ENCODE assay signal across 16 cellular contexts in genomic region chr4:8599657-8600056, GRCh38. TPM values are rescaled to one million over a fixed set of nuclear protein-coding genes. Genes with fewer than 3 reads are reported as not detected.
A peak's percentile ranks its signal among the peaks of the same experiment; 100 is the strongest.
DNase-seq lines count a peak whose midpoint lies in the region; TF ChIP-seq lines count a peak whose summit lies in the region.
"Had no signal": no experiment of that assay in that cellular context is flagged by ENCODE, and none has a peak within 500 bp of the region (broad histone marks: within the 10 kb centered on the region; RNA-seq: fewer than 3 reads in every experiment).

No MANE protein-coding gene starts in this region.

- no peak overlapping the region for H2AFZ ChIP-seq in hepatocyte

- H3K79me2 ChIP-seq in hepatocyte, result peaks cover 2% of the 10 kb centered on the region

- H3K9me3 ChIP-seq in AG04450 (ENCODE audit: control insufficient read depth, insufficient read depth, low read length) (no peaks in the 10 kb centered on the region; the same call in 1 of the 2 replicates), SJCRH30 (replicated peaks) (no peaks in the 10 kb centered on the region), hepatocyte (ENCODE audit: low read depth) (no peaks in the 10 kb centered on the region)
- H3K9me3 ChIP-seq: Peyer's patch had no signal

- H3K9me2 ChIP-seq in hepatocyte (replicated peaks; ENCODE audit: insufficient read depth), result no peaks in the 10 kb centered on the region

- CTCF ChIA-PET in AG04450 (lab: Charles Lee), result interaction anchor here (2.0 kb wide), 1 partner anchor 8 kb away, joined by 10 read pairs; no protein-coding TSS in a partner anchor

- WGBS in hepatocyte (ENCODE audit: low lambda C conversion rate, missing lambda C conversion rate), result 81% methylated on average over 9 of the region's 9 CpGs

- H3K4me3 ChIP-seq in AG04450 (ENCODE audit: low read depth, low read length), result no peak overlapping the region
- no peak overlapping the region for H3K4me3 ChIP-seq in SJCRH30
- no peak overlapping the region for H3K4me3 ChIP-seq in hepatocyte
- H3K4me3 ChIP-seq: Peyer's patch had no signal

- H3K4me2 ChIP-seq in hepatocyte, result no peak overlapping the region

- POLR2A ChIA-PET in AG04450 (lab: Yijun Ruan, JAX), result interaction anchor here (1.4 kb wide), 1 partner anchor 127 kb away, joined by 3 read pairs; no protein-coding TSS in a partner anchor

- H3K27me3 ChIP-seq in AG04450 (ENCODE audit: control insufficient read depth, insufficient read depth, low read length) (peaks cover 10% of the 10 kb centered on the region), SJCRH30 (no peaks in the 10 kb centered on the region), hepatocyte (no peaks in the 10 kb centered on the region)
- H3K27me3 ChIP-seq: Peyer's patch had no signal

- H4K20me1 ChIP-seq in hepatocyte (ENCODE audit: insufficient read depth, poor library complexity, severe bottlenecking), result peaks cover 5% of the 10 kb centered on the region

- peaks cover 54% of the 10 kb centered on the region for H3K4me1 ChIP-seq in SJCRH30
- H3K4me1 ChIP-seq in hepatocyte (ENCODE audit: insufficient read depth), result peaks cover 8% of the 10 kb centered on the region
- H3K4me1 ChIP-seq: Peyer's patch had no signal

- TF ChIP-seq CTCF in AG04450 (IDR thresholded peaks at IDR 0.05; ENCODE audit: low read depth, low read length) (no peak), hepatocyte (IDR thresholded peaks at IDR 0.05; ENCODE audit: poor library complexity) (no peak)

- peaks cover 50% of the 10 kb centered on the region for H3K36me3 ChIP-seq in SJCRH30
- no peaks in the 10 kb centered on the region for H3K36me3 ChIP-seq in hepatocyte (replicated peaks; ENCODE audit: insufficient read depth, low read depth)
- H3K36me3 ChIP-seq: Peyer's patch had no signal

- H3K27ac ChIP-seq in AG04450 (ENCODE audit: low read depth, low read length) (no peak overlapping the region), SJCRH30 (peak overlapping the region; percentile 93), hepatocyte (no peak overlapping the region)
- H3K27ac ChIP-seq: Peyer's patch had no signal

- DNase-seq in AG04450 (ENCODE audit: low read depth, low spot score), result peak; percentile 30
- DNase-seq in GOT3 (lab: John Stamatoyannopoulos, UW), result peak; percentile 42
- DNase-seq in SJCRH30, result peak; percentile 97 to 98
- peak; percentile 59 for DNase-seq in fibroblast of peridontal ligament (ENCODE audit: extremely low read depth)
- DNase-seq in hepatocyte (ENCODE audit: low spot score), result no peak
- DNase-seq in AML-193 (lab: John Stamatoyannopoulos, UW), result no peak
- no peak for DNase-seq in OCI-M2 (lab: John Stamatoyannopoulos, UW; ENCODE audit: unreplicated experiment)
- DNase-seq in DMS53 treated with DMSO at 0.1 percent for 48 hours (lab: John Stamatoyannopoulos, UW; ENCODE audit: unreplicated experiment), result no peak
- DNase-seq: activated CD8-positive, alpha-beta memory T cell treated with anti-CD3 and anti-CD28 coated beads, Interleukin-2, amount 50 U/mL, for 4 hours; CD4-positive, alpha-beta T cell; effector CD8-positive, alpha-beta T cell; NCI-H2171; Peyer's patch; stimulated activated CD4-positive, alpha-beta T cell treated with anti-CD3 and anti-CD28 coated beads, Interleukin-2, amount 100 ng/mL, for 48 hours; stimulated activated naive CD8-positive, alpha-beta T cell treated with anti-CD3 and anti-CD28 coated beads, Interleukin-15, Interleukin-2, amounts not matched to agents 100 U/mL and 50 U/mL, for 24 hours had no signal

RNA-seq across cellular contexts. Expression of gene CPZ, which starts 7.1 kb away (rescaled TPM):
- polyA plus RNA-seq in AG04450 (2011; rRNA removed) (6.4 and 8.3 TPM in 2 replicates), hepatocyte (113 and 148 TPM in 2 replicates)
- 1.6 and 1.9 TPM in 2 replicates for polyA minus RNA-seq in AG04450 (2011; rRNA and poly(A)+ RNA removed)
- 47.1 and 53.7 TPM in 2 replicates for total RNA-seq in SJCRH30 (2014; rRNA removed; shearing (Covaris generic))
- total RNA-seq in hepatocyte, result 25.3 and 34.8 TPM in 2 replicates
- total RNA-seq: CD4-positive, alpha-beta T cell; lung microvascular endothelial cell had no signal

RNA-seq across cellular contexts. Expression of gene GPR78, which starts 19.5 kb away (rescaled TPM):
- polyA plus RNA-seq in AG04450 (2011; rRNA removed) (0.07 and 0.14 TPM in 2 replicates), hepatocyte (0.28 and 0.57 TPM in 2 replicates)
- polyA minus RNA-seq in AG04450 (2011; rRNA and poly(A)+ RNA removed), result 0.28 and 0.30 TPM in 2 replicates
- 1.4 and 3.5 TPM in 2 replicates for total RNA-seq in SJCRH30 (2014; rRNA removed; shearing (Covaris generic))
- total RNA-seq in hepatocyte, result 0.36 and 1.0 TPM in 2 replicates
- total RNA-seq: CD4-positive, alpha-beta T cell; lung microvascular endothelial cell; Peyer's patch had no signal

Comparison
In these comparisons a context has a peak if more than half of its experiments do, and no peak if none do; other contexts are left out.
1. DNase-seq: peak in AG04450 (single experiment), GOT3 (single experiment), SJCRH30 (2 of 2) and fibroblast of peridontal ligament (single experiment); none in hepatocyte (single experiment), AML-193 (0 of 2), OCI-M2 (single experiment) and DMS53 treated with DMSO at 0.1 percent for 48 hours (single experiment).